In the genomic region with DNA sequence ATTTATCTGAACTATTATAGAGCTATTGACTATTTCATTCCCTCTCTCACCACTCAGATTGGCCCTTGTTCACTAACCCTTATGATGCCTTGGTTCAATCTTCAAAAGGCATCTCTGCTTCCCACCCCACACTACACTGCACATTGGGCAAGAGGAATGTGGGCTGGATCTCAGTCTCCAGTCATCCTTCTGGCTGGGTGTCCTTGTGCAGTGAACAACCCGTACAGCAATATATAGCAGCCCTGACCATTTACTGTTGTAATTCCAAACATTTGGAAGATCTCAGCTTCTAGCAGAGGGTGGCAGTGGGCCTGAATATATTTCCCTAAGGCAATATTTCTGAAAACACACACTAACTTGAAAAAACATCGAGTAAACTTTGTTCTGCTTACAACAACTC, we compare ENCODE assay signal across 3 cellular contexts.
"Had no signal": no experiment of that assay in that cellular context is flagged by ENCODE, and none has a peak within 500 bp of the region (broad histone marks: within the 10 kb centered on the region; RNA-seq: fewer than 3 reads in every experiment).

No MANE protein-coding gene starts in this region.

- H3K4me3 ChIP-seq: GM12878 had no signal

- DNase-seq: GDM1, GF-D8 had no signal

- ATAC-seq: GM12878 had no signal
